27 cellular contexts compared by ENCODE assay signal in the genomic region with DNA sequence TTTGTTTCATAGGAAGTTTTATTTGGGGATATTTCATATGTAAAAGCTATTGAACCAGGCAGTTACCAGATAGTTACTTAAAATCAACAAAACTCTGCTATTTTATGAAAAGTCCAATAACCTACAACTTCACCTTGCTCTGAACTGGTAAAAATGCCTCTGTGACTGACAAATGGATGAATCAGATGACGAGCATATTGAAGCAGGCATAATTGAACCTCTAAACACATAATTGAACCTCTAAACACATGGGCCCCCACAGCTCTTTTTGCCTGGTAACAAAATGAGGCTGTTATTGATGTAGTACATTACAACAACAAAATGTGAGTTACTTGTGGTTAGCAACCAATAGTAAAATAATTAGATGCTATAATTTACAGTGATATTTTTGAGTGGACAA.
DNase-seq lines count a peak whose midpoint lies in the region; ATAC-seq lines count a peak whose summit lies in the region.
"Had no signal": no experiment of that assay in that cellular context is flagged by ENCODE, and none has a peak within 500 bp of the region (broad histone marks: within the 10 kb centered on the region; RNA-seq: fewer than 3 reads in every experiment).

No MANE protein-coding gene starts in this region.

- intact Hi-C loops in Right ventricle myocardium superior (cut with DNase I): no loop called here

- ATAC-seq in Right ventricle myocardium superior (ENCODE audit: poor library complexity): no peak
- ATAC-seq: A549; CD8-positive, alpha-beta T cell had no signal

- in situ Hi-C loops in G401 (cut with HindIII; ENCODE audit: low sequenced_read_pairs): no loop called here

- DNase-seq in NCI-H2227 treated with DMSO at 0.1 percent for 48 hours (lab: John Stamatoyannopoulos, UW) (peak; percentile 6), NCI-H2227 (lab: John Stamatoyannopoulos, UW; ENCODE audit: unreplicated experiment) (no peak), G401 (ENCODE audit: low spot score) (peak; percentile 55), cerebellar cortex (ENCODE audit: low spot score) (peak; percentile 76), Right ventricle myocardium superior (no peak), foreskin melanocyte (no peak)
- DNase-seq: 8988T; ACHN; AML-193; BE2C; C1 segment of cervical spinal cord; Caco-2; Calu3; CD4-positive, alpha-beta memory T cell; CD4-positive, alpha-beta T cell; CD4-positive, CD25-positive, alpha-beta regulatory T cell; CD8-positive, alpha-beta memory T cell; CD8-positive, alpha-beta T cell; COR-L47; DMS 273 treated with DMSO at 0.1 percent for 48 hours; DMS153; DMS53; DMS79; DMS79 treated with DMSO at 0.1 percent for 48 hours; DND-41; EL had no signal

Comparison
In these comparisons a context has a peak if more than half of its experiments do, and no peak if none do; other contexts are left out.
1. DNase-seq: peak in NCI-H2227 treated with DMSO at 0.1 percent for 48 hours (single experiment), G401 (single experiment) and cerebellar cortex (single experiment); none in NCI-H2227 (single experiment), Right ventricle myocardium superior (single experiment) and foreskin melanocyte (single experiment).